1 cellular context compared by ENCODE assay signal in genomic region chr9:134278974-134279640, GRCh38.
TF ChIP-seq lines count a peak whose summit lies in the region.

No MANE protein-coding gene starts in this region.

TF ChIP-seq in IMR-90, 13 proteins besides CTCF, POLR2A, EP300 and RAD21:
- no peak for TF ChIP-seq RCOR1 (IDR thresholded peaks at IDR 0.05; ENCODE audit: insufficient replicate concordance, low read length)
- no peak for TF ChIP-seq USF2 (IDR thresholded peaks at IDR 0.05; ENCODE audit: low read depth, low read length)
- no peak for TF ChIP-seq BHLHE40 (IDR thresholded peaks at IDR 0.05; ENCODE audit: low read depth, low read length)
- no peak for TF ChIP-seq ELK1 (IDR thresholded peaks at IDR 0.05; ENCODE audit: borderline replicate concordance, low read depth, low read length)
- no peak for TF ChIP-seq SMC3 (IDR thresholded peaks at IDR 0.05; ENCODE audit: low read depth, low read length)
- TF ChIP-seq MAZ (IDR thresholded peaks at IDR 0.05; ENCODE audit: borderline replicate concordance, low read depth, low read length), result no peak
- TF ChIP-seq CHD1 (IDR thresholded peaks at IDR 0.05; ENCODE audit: low read depth, low read length), result no peak
